ENCODE assay signal across 3 cellular contexts in the genomic region with DNA sequence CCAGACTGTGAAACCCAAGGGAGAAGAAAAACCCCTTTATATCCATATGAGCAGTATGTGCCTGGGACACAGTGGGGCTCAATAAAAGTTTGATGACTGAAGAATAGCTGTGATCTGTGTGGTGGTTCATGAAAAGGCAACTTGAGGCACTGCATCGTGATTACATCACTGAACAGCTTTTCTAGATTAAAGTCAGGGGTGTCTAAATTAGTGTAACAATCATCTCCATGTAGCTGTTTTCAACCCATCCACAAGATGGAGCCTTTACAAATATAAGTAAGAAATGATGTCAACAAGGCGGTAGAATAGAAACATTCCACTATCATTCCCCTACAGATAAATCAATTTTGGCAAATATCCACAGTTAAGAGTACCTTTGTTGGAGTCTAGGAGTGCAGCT.
TF ChIP-seq lines count a peak whose summit lies in the region.

No MANE protein-coding gene starts in this region.

TF ChIP-seq in SK-N-SH, 30 proteins besides CTCF, POLR2A, EP300 and RAD21:
- TF ChIP-seq IRF3 (IDR thresholded peaks at IDR 0.05; ENCODE audit: low read depth, low read length) (no peak), EZH2phosphoT487 (IDR thresholded peaks at IDR 0.05; ENCODE audit: borderline replicate concordance, low read depth) (no peak), PBX3 (IDR thresholded peaks at IDR 0.05) (no peak), GATA2 (CRISPR knock-in tag; IDR thresholded peaks at IDR 0.05) (no peak), MEF2A (IDR thresholded peaks at IDR 0.05; ENCODE audit: borderline replicate concordance, low read depth) (no peak), FOXJ3 (CRISPR knock-in tag; IDR thresholded peaks at IDR 0.05) (no peak), RCOR1 (IDR thresholded peaks at IDR 0.05; ENCODE audit: low read length) (no peak)
TF ChIP-seq in SK-N-SH: peak in this region for 0.

TF ChIP-seq in SK-N-SH treated with all-trans-retinoic acid at 6 μM for 48 hours, 23 proteins besides CTCF, POLR2A, EP300 and RAD21:
- TF ChIP-seq ZFP30 (CRISPR knock-in tag; IDR thresholded peaks at IDR 0.05), result no peak
- no peak for TF ChIP-seq SNAI2 (CRISPR knock-in tag; IDR thresholded peaks at IDR 0.05)
- no peak for TF ChIP-seq ARNTL (CRISPR knock-in tag; IDR thresholded peaks at IDR 0.05; ENCODE audit: borderline replicate concordance, low read depth)
- TF ChIP-seq BACH2 (CRISPR knock-in tag; IDR thresholded peaks at IDR 0.05; ENCODE audit: borderline replicate concordance), result no peak
- TF ChIP-seq, protein P1, sequence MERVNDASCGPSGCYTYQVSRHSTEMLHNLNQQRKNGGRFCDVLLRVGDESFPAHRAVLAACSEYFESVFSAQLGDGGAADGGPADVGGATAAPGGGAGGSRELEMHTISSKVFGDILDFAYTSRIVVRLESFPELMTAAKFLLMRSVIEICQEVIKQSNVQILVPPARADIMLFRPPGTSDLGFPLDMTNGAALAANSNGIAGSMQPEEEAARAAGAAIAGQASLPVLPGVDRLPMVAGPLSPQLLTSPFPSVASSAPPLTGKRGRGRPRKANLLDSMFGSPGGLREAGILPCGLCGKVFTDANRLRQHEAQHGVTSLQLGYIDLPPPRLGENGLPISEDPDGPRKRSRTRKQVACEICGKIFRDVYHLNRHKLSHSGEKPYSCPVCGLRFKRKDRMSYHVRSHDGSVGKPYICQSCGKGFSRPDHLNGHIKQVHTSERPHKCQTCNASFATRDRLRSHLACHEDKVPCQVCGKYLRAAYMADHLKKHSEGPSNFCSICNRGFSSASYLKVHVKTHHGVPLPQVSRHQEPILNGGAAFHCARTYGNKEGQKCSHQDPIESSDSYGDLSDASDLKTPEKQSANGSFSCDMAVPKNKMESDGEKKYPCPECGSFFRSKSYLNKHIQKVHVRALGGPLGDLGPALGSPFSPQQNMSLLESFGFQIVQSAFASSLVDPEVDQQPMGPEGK (CRISPR knock-in tag; IDR thresholded peaks at IDR 0.05; ENCODE audit: borderline replicate concordance), result no peak
- TF ChIP-seq, protein P2, sequence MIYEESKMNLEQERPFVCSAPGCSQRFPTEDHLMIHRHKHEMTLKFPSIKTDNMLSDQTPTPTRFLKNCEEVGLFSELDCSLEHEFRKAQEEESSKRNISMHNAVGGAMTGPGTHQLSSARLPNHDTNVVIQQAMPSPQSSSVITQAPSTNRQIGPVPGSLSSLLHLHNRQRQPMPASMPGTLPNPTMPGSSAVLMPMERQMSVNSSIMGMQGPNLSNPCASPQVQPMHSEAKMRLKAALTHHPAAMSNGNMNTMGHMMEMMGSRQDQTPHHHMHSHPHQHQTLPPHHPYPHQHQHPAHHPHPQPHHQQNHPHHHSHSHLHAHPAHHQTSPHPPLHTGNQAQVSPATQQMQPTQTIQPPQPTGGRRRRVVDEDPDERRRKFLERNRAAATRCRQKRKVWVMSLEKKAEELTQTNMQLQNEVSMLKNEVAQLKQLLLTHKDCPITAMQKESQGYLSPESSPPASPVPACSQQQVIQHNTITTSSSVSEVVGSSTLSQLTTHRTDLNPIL (CRISPR knock-in tag; IDR thresholded peaks at IDR 0.05; ENCODE audit: low read depth), result no peak
- no peak for TF ChIP-seq ISL1 (CRISPR knock-in tag; IDR thresholded peaks at IDR 0.05)
- TF ChIP-seq, protein P3, sequence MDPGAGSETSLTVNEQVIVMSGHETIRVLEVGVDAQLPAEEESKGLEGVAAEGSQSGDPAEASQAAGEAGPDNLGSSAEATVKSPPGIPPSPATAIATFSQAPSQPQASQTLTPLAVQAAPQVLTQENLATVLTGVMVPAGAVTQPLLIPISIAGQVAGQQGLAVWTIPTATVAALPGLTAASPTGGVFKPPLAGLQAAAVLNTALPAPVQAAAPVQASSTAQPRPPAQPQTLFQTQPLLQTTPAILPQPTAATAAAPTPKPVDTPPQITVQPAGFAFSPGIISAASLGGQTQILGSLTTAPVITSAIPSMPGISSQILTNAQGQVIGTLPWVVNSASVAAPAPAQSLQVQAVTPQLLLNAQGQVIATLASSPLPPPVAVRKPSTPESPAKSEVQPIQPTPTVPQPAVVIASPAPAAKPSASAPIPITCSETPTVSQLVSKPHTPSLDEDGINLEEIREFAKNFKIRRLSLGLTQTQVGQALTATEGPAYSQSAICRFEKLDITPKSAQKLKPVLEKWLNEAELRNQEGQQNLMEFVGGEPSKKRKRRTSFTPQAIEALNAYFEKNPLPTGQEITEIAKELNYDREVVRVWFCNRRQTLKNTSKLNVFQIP (CRISPR knock-in tag; IDR thresholded peaks at IDR 0.05; ENCODE audit: borderline replicate concordance, low read depth), result no peak
- TF ChIP-seq CSDC2 (CRISPR knock-in tag; IDR thresholded peaks at IDR 0.05), result no peak
- TF ChIP-seq TSHZ2 (CRISPR knock-in tag; IDR thresholded peaks at IDR 0.05), result no peak

TF ChIP-seq in GM12878, 131 proteins besides CTCF, POLR2A, EP300 and RAD21:
- peak; percentile 38; the same call in 1 of the 2 replicates for TF ChIP-seq ATF7 (IDR thresholded peaks at IDR 0.05; ENCODE audit: low read depth)
- TF ChIP-seq, protein P4, sequence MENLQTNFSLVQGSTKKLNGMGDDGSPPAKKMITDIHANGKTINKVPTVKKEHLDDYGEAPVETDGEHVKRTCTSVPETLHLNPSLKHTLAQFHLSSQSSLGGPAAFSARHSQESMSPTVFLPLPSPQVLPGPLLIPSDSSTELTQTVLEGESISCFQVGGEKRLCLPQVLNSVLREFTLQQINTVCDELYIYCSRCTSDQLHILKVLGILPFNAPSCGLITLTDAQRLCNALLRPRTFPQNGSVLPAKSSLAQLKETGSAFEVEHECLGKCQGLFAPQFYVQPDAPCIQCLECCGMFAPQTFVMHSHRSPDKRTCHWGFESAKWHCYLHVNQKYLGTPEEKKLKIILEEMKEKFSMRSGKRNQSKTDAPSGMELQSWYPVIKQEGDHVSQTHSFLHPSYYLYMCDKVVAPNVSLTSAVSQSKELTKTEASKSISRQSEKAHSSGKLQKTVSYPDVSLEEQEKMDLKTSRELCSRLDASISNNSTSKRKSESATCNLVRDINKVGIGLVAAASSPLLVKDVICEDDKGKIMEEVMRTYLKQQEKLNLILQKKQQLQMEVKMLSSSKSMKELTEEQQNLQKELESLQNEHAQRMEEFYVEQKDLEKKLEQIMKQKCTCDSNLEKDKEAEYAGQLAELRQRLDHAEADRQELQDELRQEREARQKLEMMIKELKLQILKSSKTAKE (IDR thresholded peaks at IDR 0.05; ENCODE audit: low read depth, poor library complexity, severe bottlenecking), result no peak
TF ChIP-seq in GM12878: peak in this region for 1.
